20 cellular contexts compared by ENCODE assay signal in the genomic region with DNA sequence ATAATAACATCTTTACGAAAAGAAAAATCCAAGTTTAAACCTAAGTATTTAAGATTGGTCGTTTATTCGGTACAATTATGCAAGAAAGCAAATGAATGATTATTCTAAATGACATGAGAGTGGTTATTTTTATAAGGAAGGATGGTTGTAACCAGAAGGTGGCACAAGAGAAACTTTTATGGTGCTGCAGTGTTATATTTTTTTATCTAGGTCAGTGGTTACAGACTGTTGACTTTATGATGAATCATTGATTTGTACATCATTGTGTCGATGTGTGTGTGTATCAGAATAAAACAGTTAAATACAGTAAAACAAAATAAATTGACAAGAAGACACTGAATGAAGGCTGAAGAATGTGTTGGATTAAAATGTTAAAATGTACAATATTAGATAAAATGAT. TPM values are rescaled to one million over a fixed set of nuclear protein-coding genes. Genes with fewer than 3 reads are reported as not detected.
DNase-seq lines count a peak whose midpoint lies in the region; FAIRE-seq and TF ChIP-seq lines count a peak whose summit lies in the region.
"Had no signal": no experiment of that assay in that cellular context is flagged by ENCODE, and none has a peak within 500 bp of the region (broad histone marks: within the 10 kb centered on the region; RNA-seq: fewer than 3 reads in every experiment).

No MANE protein-coding gene starts in this region.

- WGBS in mammary epithelial cell (ENCODE audit: low coverage, missing lambda C conversion rate) = 39% methylated on average over 4 of the region's 4 CpGs

- no peak overlapping the region for H3K9ac ChIP-seq in mammary epithelial cell (ENCODE audit: insufficient read depth, low read length)
- H3K9ac ChIP-seq: KMS-11 had no signal

- H3K36me3 ChIP-seq in mammary epithelial cell (ENCODE audit: insufficient read depth, low read length) = no peaks in the 10 kb centered on the region
- no peaks in the 10 kb centered on the region for H3K36me3 ChIP-seq in H7 (replicated peaks; ENCODE audit: control insufficient read depth, insufficient read depth, low read length)
- H3K36me3 ChIP-seq: adrenal gland had no signal

- DNase-seq in LoVo (ENCODE audit: low spot score) (peak; percentile 35), mammary epithelial cell (peak; percentile 59), H7 (no peak), T1000 (lab: John Stamatoyannopoulos, UW) (no peak), activated T-cell treated with anti-CD3 and anti-CD28 coated beads for 4 hours (no peak), cerebellum (ENCODE audit: low spot score) (no peak)
- DNase-seq: activated T-cell treated with anti-CD3 and anti-CD28 coated beads, Interleukin-2, amount 50 U/mL, for 1 hour; adrenal gland; NCI-H2081 treated with DMSO at 0.1 percent for 48 hours; NK-92 treated with Interleukin-12 subunit alpha and Interleukin-12 subunit beta, amount 100 ng/mL, for 24 hours; retina; stimulated activated CD4-positive, alpha-beta T cell treated with anti-CD3 and anti-CD28 coated beads, Interleukin-4, amount 100 ng/mL, for 4 hours had no signal

- peak; percentile 100 for FAIRE-seq in islet of Langerhans (lab: Jason Lieb, UNC)
- FAIRE-seq: GM12891 had no signal

- no peak overlapping the region for H3K4me2 ChIP-seq in mammary epithelial cell (ENCODE audit: insufficient read depth, low read depth, low read length)
- H3K4me2 ChIP-seq: KMS-11 had no signal

- H3K4me3 ChIP-seq in mammary epithelial cell (replicated peaks in 1 of 3; ENCODE audit: insufficient read depth in 1 of 3, low read depth in 2 of 3, low read length in 3 of 3) = no peak overlapping the region
- no peak overlapping the region for H3K4me3 ChIP-seq in H7 (ENCODE audit: insufficient read depth, low read depth, low read length)
- H3K4me3 ChIP-seq: adrenal gland had no signal

- no peaks in the 10 kb centered on the region for H3K79me2 ChIP-seq in mammary epithelial cell (ENCODE audit: insufficient read depth, low read length)

- H3K4me1 ChIP-seq in mammary epithelial cell (ENCODE audit: insufficient read depth, low read length) = peaks cover 8% of the 10 kb centered on the region
- H3K4me1 ChIP-seq: adrenal gland had no signal

- intact Hi-C loops in mammary epithelial cell (cut with micrococcal nuclease) = loop anchor here (2.0 kb wide), 1 partner anchor 83 kb away; no protein-coding TSS in a partner anchor

- dilution Hi-C loops in mammary epithelial cell (cut with HindIII; ENCODE audit: low sequenced_read_pairs) = no loop called here

- no peaks in the 10 kb centered on the region for H4K20me1 ChIP-seq in mammary epithelial cell (ENCODE audit: insufficient read depth, low read length)

- in situ Hi-C loops in mammary epithelial cell (cut with MboI; ENCODE audit: low sequenced_read_pairs in 2 of 2) = no loop called here

- CTCF ChIA-PET in mammary epithelial cell (lab: Charles Lee; ENCODE audit: low non-redundant PET) = no interaction called here

- H3K27me3 ChIP-seq in mammary epithelial cell (ENCODE audit: insufficient read depth, low read length) = no peaks in the 10 kb centered on the region
- H3K27me3 ChIP-seq in H7 (ENCODE audit: control insufficient read depth, insufficient read depth, low read length) = no peaks in the 10 kb centered on the region
- H3K27me3 ChIP-seq: adrenal gland had no signal

- H3K27ac ChIP-seq in C4-2B (no peak overlapping the region), mammary epithelial cell (ENCODE audit: insufficient read depth, low read depth, low read length) (no peak overlapping the region)
- H3K27ac ChIP-seq: adrenal gland, KMS-11 had no signal

- peak; percentile 35 for TF ChIP-seq CTCF in C4-2B (conservative IDR thresholded peaks at IDR 0.05)
- peak; percentile 31 to 49 for TF ChIP-seq CTCF in mammary epithelial cell (conservative IDR thresholded peaks at IDR 0.05 in 1 of 2, IDR thresholded peaks at IDR 0.05 in 1 of 2; ENCODE audit: extremely low read depth in 1 of 2, insufficient read depth in 1 of 2, low read depth in 1 of 2, low read length in 2 of 2)

- no peaks in the 10 kb centered on the region for H3K9me3 ChIP-seq in mammary epithelial cell (replicated peaks; ENCODE audit: insufficient read depth, low read length)
- H3K9me3 ChIP-seq: adrenal gland had no signal

- H2AFZ ChIP-seq in mammary epithelial cell (ENCODE audit: low read depth, low read length) = no peak overlapping the region

- no TSS peak for BruUV-seq in mammary epithelial cell (replicated peaks; lab: Mats Ljungman, UMichigan)

RNA-seq across cellular contexts. Expression of a gene that starts 9.8 kb away (rescaled TPM):
- not detected for total RNA-seq in mammary epithelial cell
- not detected for polyA plus RNA-seq in mammary epithelial cell
- not detected for polyA minus RNA-seq in mammary epithelial cell
- total RNA-seq in H7 (2014; rRNA removed; shearing (Covaris generic)) = not detected in 2 replicates
- total RNA-seq in cerebellum = not detected
- total RNA-seq: adrenal gland; dermis microvascular lymphatic vessel endothelial cell; glomerular endothelial cell; T-helper 1 cell treated with Interleukin-12 subunit alpha and Interleukin-12 subunit beta and Interleukin-4 antibody, amounts not matched to agents 30 ng/mL and 1 ng/mL, for 36 hours; urinary bladder had no signal
- polyA plus RNA-seq: adrenal gland, urinary bladder had no signal

Comparison
In these comparisons a context has a peak if more than half of its experiments do, and no peak if none do; other contexts are left out.
1. DNase-seq: peak in LoVo (single experiment) and mammary epithelial cell (single experiment); none in H7 (single experiment), T1000 (single experiment), activated T-cell treated with anti-CD3 and anti-CD28 coated beads for 4 hours (single experiment) and cerebellum (single experiment).